Comparison of ENCODE assay signal across 8 cellular contexts in the genomic region with DNA sequence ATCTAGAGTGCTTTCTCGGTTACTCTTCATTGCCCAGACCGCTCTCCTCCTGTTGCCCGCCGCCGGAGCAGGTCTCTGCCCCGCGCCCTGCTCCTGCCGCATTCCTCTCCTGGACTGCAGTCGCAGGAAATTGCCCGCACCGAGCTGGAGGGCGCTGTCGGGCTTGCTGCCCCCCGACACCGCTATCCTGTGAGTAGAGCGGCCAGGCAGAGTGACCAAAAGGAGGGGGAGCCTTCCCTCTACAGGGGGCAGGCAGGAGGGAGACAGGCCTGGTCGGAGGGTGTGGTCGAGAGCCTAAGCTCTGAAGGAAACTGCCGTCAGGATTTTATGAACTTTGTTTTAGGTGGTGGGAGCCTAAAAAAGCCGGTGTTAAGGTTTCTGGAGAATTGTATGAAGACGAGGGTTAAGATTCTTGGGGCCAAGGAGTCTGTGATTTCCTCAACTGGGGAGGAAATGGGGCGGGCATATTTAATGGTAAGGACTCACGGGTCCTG. TPM values are rescaled to one million over a fixed set of nuclear protein-coding genes. Genes with fewer than 3 reads are reported as not detected.
DNase-seq lines count a peak whose midpoint lies in the region; ATAC-seq and TF ChIP-seq lines count a peak whose summit lies in the region.

No MANE protein-coding gene starts in this region.

- peak; percentile 17 for ATAC-seq in activated CD8-positive, alpha-beta memory T cell treated with anti-CD3 and anti-CD28 coated beads, Interleukin-2, amount 10 ng/mL, durations not matched to agents 7 days and 5 days

- H3K9me3 Mint-ChIP-seq in activated CD8-positive, alpha-beta memory T cell treated with anti-CD3 and anti-CD28 coated beads, Interleukin-2, amount 10 ng/mL, durations not matched to agents 7 days and 5 days (ENCODE audit: low read depth): no peaks in the 10 kb centered on the region
- no peaks in the 10 kb centered on the region for H3K9me3 Mint-ChIP-seq in HFFc6
- H3K9me3 Mint-ChIP-seq in type B pancreatic cell: no peaks in the 10 kb centered on the region

- H3K4me1 Mint-ChIP-seq in activated CD8-positive, alpha-beta memory T cell treated with anti-CD3 and anti-CD28 coated beads, Interleukin-2, amount 10 ng/mL, durations not matched to agents 7 days and 5 days: peaks cover 20% of the 10 kb centered on the region
- peaks cover 22% of the 10 kb centered on the region for H3K4me1 Mint-ChIP-seq in HFFc6 (ENCODE audit: low read depth)
- H3K4me1 Mint-ChIP-seq in type B pancreatic cell (ENCODE audit: unreplicated experiment): peaks cover 21% of the 10 kb centered on the region

- TF ChIP-seq CTCF in HFFc6 (IDR thresholded peaks at IDR 0.05) (peak; percentile 42), type B pancreatic cell (conservative IDR thresholded peaks at IDR 0.05) (no peak)

- peak overlapping the region; percentile 100 for H3K4me3 Mint-ChIP-seq in activated CD8-positive, alpha-beta memory T cell treated with anti-CD3 and anti-CD28 coated beads, Interleukin-2, amount 10 ng/mL, durations not matched to agents 7 days and 5 days
- peak overlapping the region; percentile 99 for H3K4me3 Mint-ChIP-seq in HFFc6
- peak overlapping the region; percentile 99 for H3K4me3 Mint-ChIP-seq in type B pancreatic cell

- peaks cover 11% of the 10 kb centered on the region for H3K36me3 Mint-ChIP-seq in activated CD8-positive, alpha-beta memory T cell treated with anti-CD3 and anti-CD28 coated beads, Interleukin-2, amount 10 ng/mL, durations not matched to agents 7 days and 5 days
- peaks cover 19% of the 10 kb centered on the region for H3K36me3 Mint-ChIP-seq in HFFc6 (ENCODE audit: low read depth)
- peaks cover 4% of the 10 kb centered on the region for H3K36me3 Mint-ChIP-seq in type B pancreatic cell

- CTCF ChIA-PET in activated CD8-positive, alpha-beta memory T cell treated with anti-CD3 and anti-CD28 coated beads, Interleukin-2, amount 10 ng/mL, durations not matched to agents 7 days and 5 days (lab: Charles Lee): interaction anchor here (0.6 to 3.2 kb wide), 52 partner anchors 9 to 715 kb away, joined by 3 to 37 read pairs (median 5); a partner anchor contains a TSS

- DNase-seq in activated CD8-positive, alpha-beta memory T cell treated with anti-CD3 and anti-CD28 coated beads, Interleukin-2, amount 10 ng/mL, durations not matched to agents 7 days and 5 days: no peak
- DNase-seq in activated CD8-positive, alpha-beta memory T cell treated with anti-CD3 and anti-CD28 coated beads, Interleukin-2, amount 50 U/mL, for 4 hours: no peak
- peak; percentile 65 for DNase-seq in HFFc6
- peak; percentile 31 for DNase-seq in NOMO-1 treated with DMSO at 0.1 percent for 48 hours (lab: John Stamatoyannopoulos, UW; ENCODE audit: unreplicated experiment)
- peak; percentile 63 for DNase-seq in dedifferentiated amniotic fluid mesenchymal stem cell (ENCODE audit: extremely low spot score)
- peak; percentile 73 to 76 for DNase-seq in lung microvascular endothelial cell (ENCODE audit: low read depth in 2 of 2)
- DNase-seq in type B pancreatic cell (ENCODE audit: extremely low spot score, unreplicated experiment): no peak
- no peak for DNase-seq in SKM-1 treated with dmso at 0.1 percent for 144 hours (lab: John Stamatoyannopoulos, UW; ENCODE audit: unreplicated experiment)

- no peaks in the 10 kb centered on the region for H3K27me3 Mint-ChIP-seq in activated CD8-positive, alpha-beta memory T cell treated with anti-CD3 and anti-CD28 coated beads, Interleukin-2, amount 10 ng/mL, durations not matched to agents 7 days and 5 days
- H3K27me3 Mint-ChIP-seq in HFFc6 (ENCODE audit: insufficient read depth): no peaks in the 10 kb centered on the region; the same call in 1 of the 2 replicates
- H3K27me3 Mint-ChIP-seq in type B pancreatic cell: no peaks in the 10 kb centered on the region

- peak overlapping the region; percentile 92 for H3K27ac Mint-ChIP-seq in activated CD8-positive, alpha-beta memory T cell treated with anti-CD3 and anti-CD28 coated beads, Interleukin-2, amount 10 ng/mL, durations not matched to agents 7 days and 5 days
- H3K27ac Mint-ChIP-seq in HFFc6: peak overlapping the region; percentile 98
- peak overlapping the region; percentile 98 for H3K27ac Mint-ChIP-seq in type B pancreatic cell

RNA-seq across cellular contexts. Expression of a gene that starts 0.5 kb away (rescaled TPM):
- 10 to 100 TPM; 10.2 to 13.6 TPM for total RNA-seq in activated CD8-positive, alpha-beta memory T cell treated with anti-CD3 and anti-CD28 coated beads, Interleukin-2, amount 10 ng/mL, durations not matched to agents 7 days and 5 days
- 1 to 10 TPM; 5.6 to 8.5 (median 7.4) TPM for total RNA-seq in HFFc6 (2021; fragmentation: NEBNext Ultra II Directional; extraction: Animal tissue kit (Norgen Biotek cat#: 25700))
- total RNA-seq in lung microvascular endothelial cell (6.8 and 8.9 TPM in 2 replicates), type B pancreatic cell (ENCODE audit: low replicate concordance) (17.7 and 18.3 TPM in 2 replicates)

Comparison
In these comparisons a context has a peak if more than half of its experiments do, and no peak if none do; other contexts are left out.
1. DNase-seq: peak in HFFc6 (single experiment), NOMO-1 treated with DMSO at 0.1 percent for 48 hours (single experiment), dedifferentiated amniotic fluid mesenchymal stem cell (single experiment) and lung microvascular endothelial cell (2 of 2); none in activated CD8-positive, alpha-beta memory T cell treated with anti-CD3 and anti-CD28 coated beads, Interleukin-2, amount 10 ng/mL, durations not matched to agents 7 days and 5 days (single experiment), activated CD8-positive, alpha-beta memory T cell treated with anti-CD3 and anti-CD28 coated beads, Interleukin-2, amount 50 U/mL, for 4 hours (single experiment), type B pancreatic cell (single experiment) and SKM-1 treated with dmso at 0.1 percent for 144 hours (single experiment).
2. Peak in every context shown above with its lines, with median percentiles within 50 percentile points of each other: H3K27ac Mint-ChIP-seq and H3K4me3 Mint-ChIP-seq.